36 cellular contexts compared by ENCODE assay signal in genomic region chr17:13500947-13501346, GRCh38.
"Had no signal": no experiment of that assay in that cellular context is flagged by ENCODE, and none has a peak within 500 bp of the region (broad histone marks: within the 10 kb centered on the region; RNA-seq: fewer than 3 reads in every experiment).

No MANE protein-coding gene starts in this region.

- DNase-seq: Karpas-422, Kasumi-1, MG63, MM.1S, NCI-H1048, NCI-H1092, NCI-H1092 treated with DMSO at 0.1 percent for 48 hours, NCI-H1105, NCI-H1105 treated with DMSO at 0.1 percent for 48 hours, NCI-H1417, NCI-H1417 treated with DMSO at 0.1 percent for 48 hours, NCI-H1436, NCI-H1436 treated with DMSO at 0.1 percent for 48 hours, NCI-H146, NCI-H1694, NCI-H1694 treated with DMSO at 0.1 percent for 48 hours, NCI-H187, NCI-H187 treated with DMSO at 0.1 percent for 48 hours, NCI-H1930, NCI-H2029, NCI-H2029 treated with DMSO at 0.1 percent for 48 hours, NCI-H2081, NCI-H2081 treated with DMSO at 0.1 percent for 48 hours, NCI-H2107, NCI-H2171, NCI-H2171 treated with DMSO at 0.1 percent for 48 hours, NCI-H2227 treated with DMSO at 0.1 percent for 48 hours, NCI-H226, NCI-H345, NCI-H446, NCI-H446 treated with DMSO at 0.1 percent for 48 hours, NCI-H510A, NCI-H510A treated with DMSO at 0.1 percent for 48 hours, NCI-H524, NCI-H524 treated with DMSO at 0.1 percent for 48 hours had no signal

- H3K9ac ChIP-seq: KMS-11 had no signal

- H3K4me3 ChIP-seq: MG63 had no signal

- H3K4me2 ChIP-seq: KMS-11 had no signal

- H3K9me3 ChIP-seq: MG63 had no signal

- H3K27me3 ChIP-seq: MG63 had no signal

- H3K36me3 ChIP-seq: MG63 had no signal

- H3K27ac ChIP-seq: KMS-11 had no signal
